ENCODE assay signal across 8 cellular contexts in genomic region chr16:22098538-22099255, GRCh38. TPM values are rescaled to one million over a fixed set of nuclear protein-coding genes. Genes with fewer than 3 reads are reported as not detected.
DNase-seq lines count a peak whose midpoint lies in the region; ATAC-seq and TF ChIP-seq lines count a peak whose summit lies in the region.

No MANE protein-coding gene starts in this region.

- peaks cover 0 to 1% (median 0%) of the 10 kb centered on the region in 9 donors for H3K4me1 ChIP-seq in heart right ventricle
- H3K4me1 ChIP-seq in spleen = peaks cover 0 to 6% (median 0%) of the 10 kb centered on the region in 6 donors

- no peak overlapping the region for H3K4me3 ChIP-seq in AG10803 (ENCODE audit: low read length)
- H3K4me3 ChIP-seq in GM12865 (ENCODE audit: low read depth, low read length) = no peak overlapping the region
- no peak overlapping the region for H3K4me3 ChIP-seq in heart right ventricle
- H3K4me3 ChIP-seq in spleen = no peak overlapping the region

- H3K36me3 ChIP-seq in heart right ventricle = no peaks in the 10 kb centered on the region
- no peaks in the 10 kb centered on the region for H3K36me3 ChIP-seq in spleen

- H3K4me3 Mint-ChIP-seq in activated B cell treated with CpG ODN at 0.5 μM for 24 hours = no peak overlapping the region

- H3K27ac ChIP-seq in heart right ventricle (no peak overlapping the region), spleen (no peak overlapping the region)

- H3K9me3 Mint-ChIP-seq in activated B cell treated with CpG ODN at 0.5 μM for 24 hours = peaks cover 2% of the 10 kb centered on the region

- POLR2A ChIA-PET in activated B cell treated with CpG ODN at 0.5 μM for 24 hours (lab: Charles Lee) = interaction anchor here (0.7 kb wide), 1 partner anchor 10 kb away, joined by 3 read pairs; no protein-coding TSS in a partner anchor

- peak; percentile 58 for ATAC-seq in activated B cell treated with CpG ODN at 0.5 μM for 24 hours (ENCODE audit: low read depth)
- peak in 7 of 8 donors; percentile 42 to 76 (median 66) for ATAC-seq in heart right ventricle

- H3K4me1 Mint-ChIP-seq in activated B cell treated with CpG ODN at 0.5 μM for 24 hours = peaks cover 4% of the 10 kb centered on the region

- no peaks in the 10 kb centered on the region for H3K9me3 ChIP-seq in heart right ventricle
- H3K9me3 ChIP-seq in spleen = no peaks in the 10 kb centered on the region

- H3K36me3 Mint-ChIP-seq in activated B cell treated with CpG ODN at 0.5 μM for 24 hours (ENCODE audit: low read depth) = no peaks in the 10 kb centered on the region

- DNase-seq in AG10803 (ENCODE audit: low read depth) = peak; percentile 49
- DNase-seq in GM12865 (ENCODE audit: low read depth) = peak; percentile 66
- DNase-seq in NCI-H2081 treated with DMSO at 0.1 percent for 48 hours (lab: John Stamatoyannopoulos, UW) = peak; percentile 24
- no peak for DNase-seq in activated B cell treated with CpG ODN at 0.5 μM for 24 hours
- peak in 1 of 2 donors; percentile 12 for DNase-seq in heart right ventricle
- DNase-seq in spleen = no peak
- DNase-seq in NCI-H187 (lab: John Stamatoyannopoulos, UW) = no peak
- DNase-seq in activated CD4-positive, CD25-positive, alpha-beta regulatory T cell treated with anti-CD3 and anti-CD28 coated beads, Interleukin-2, amount 50 U/mL, for 72 hours = no peak

- WGBS in heart right ventricle, 2 donors = 53 to 57% methylated on average over 8 of the region's 8 CpGs
- 50 to 59% (median 53%) methylated on average over 8 of the region's 8 CpGs for WGBS in spleen, 5 donors

- intact Hi-C loops in activated B cell treated with CpG ODN at 0.5 μM for 24 hours (cut with micrococcal nuclease) (loop anchor here (1.0 to 2.0 kb wide), 2 partner anchors 90 to 97 kb away; partner anchors contain the start of gene PDZD9), heart right ventricle (cut with DNase I) (loop anchor here in 5 of 10 donors (2.0 to 10.0 kb wide), 3 partner anchors 86 to 98 kb away; partner anchors contain the start of gene PDZD9 (in 4 of the 5)), spleen (cut with DNase I; ENCODE audit: low total_unique reads) (no loop called here)

- H3K27ac Mint-ChIP-seq in activated B cell treated with CpG ODN at 0.5 μM for 24 hours = no peak overlapping the region

- CTCF ChIA-PET in activated B cell treated with CpG ODN at 0.5 μM for 24 hours (lab: Charles Lee) = interaction anchor here (0.6 to 1.7 kb wide), 9 partner anchors 8 to 813 kb away, joined by 3 to 15 read pairs (median 3); no protein-coding TSS in a partner anchor

- TF ChIP-seq POLR2A in spleen (IDR thresholded peaks at IDR 0.05) = no peak

- H3K27me3 ChIP-seq in heart right ventricle (peaks cover 0 to 7% (median 0%) of the 10 kb centered on the region in 7 donors), spleen (replicated peaks in 1 of 7) (peaks cover 0 to 23% (median 0%) of the 10 kb centered on the region in 7 donors)

- peak; percentile 75 for TF ChIP-seq CTCF in AG10803 (conservative IDR thresholded peaks at IDR 0.05; ENCODE audit: low read length)
- TF ChIP-seq CTCF in GM12865 (IDR thresholded peaks at IDR 0.05; ENCODE audit: insufficient read depth, low read depth, low read length, missing control alignments) = peak; percentile 69
- TF ChIP-seq CTCF in activated B cell treated with CpG ODN at 0.5 μM for 24 hours (IDR thresholded peaks at IDR 0.05) = no peak
- peak in 8 of 9 donors; percentile 33 to 74 (median 60) for TF ChIP-seq CTCF in heart right ventricle (IDR thresholded peaks at IDR 0.05)
- peak in 9 of 11 experiments; percentile 18 to 58 (median 48) for TF ChIP-seq CTCF in spleen (IDR thresholded peaks at IDR 0.05 in 8 of 11, conservative IDR thresholded peaks at IDR 0.05 in 3 of 11)

- peaks cover 17% of the 10 kb centered on the region for H3K27me3 Mint-ChIP-seq in activated B cell treated with CpG ODN at 0.5 μM for 24 hours

RNA-seq across cellular contexts. Expression of gene VWA3A, which starts 6.4 kb away (rescaled TPM):
- total RNA-seq in activated B cell treated with CpG ODN at 0.5 μM for 24 hours (0.53 and 0.54 TPM in 2 replicates), heart right ventricle (1 to 10 TPM in 1 of 10 donors, under 1 TPM in 8, not detected in 1; 0.25 to 1.1 (median 0.31) TPM), spleen (1 to 10 TPM in 1 of 7 donors, under 1 TPM in 4, not detected in 2; 0.23 to 2.1 (median 0.52) TPM)
- polyA plus RNA-seq in heart right ventricle (under 1 TPM; 0.01 to 0.22 TPM), spleen (under 1 TPM; 0.08 to 0.35 (median 0.20) TPM)

Comparison
In these comparisons a context has a peak if more than half of its experiments do, and no peak if none do; other contexts are left out.
1. DNase-seq: peak in AG10803 (single experiment), GM12865 (single experiment) and NCI-H2081 treated with DMSO at 0.1 percent for 48 hours (single experiment); none in activated B cell treated with CpG ODN at 0.5 μM for 24 hours (single experiment), spleen (single experiment), NCI-H187 (0 of 2) and activated CD4-positive, CD25-positive, alpha-beta regulatory T cell treated with anti-CD3 and anti-CD28 coated beads, Interleukin-2, amount 50 U/mL, for 72 hours (single experiment).